In the genomic region with DNA sequence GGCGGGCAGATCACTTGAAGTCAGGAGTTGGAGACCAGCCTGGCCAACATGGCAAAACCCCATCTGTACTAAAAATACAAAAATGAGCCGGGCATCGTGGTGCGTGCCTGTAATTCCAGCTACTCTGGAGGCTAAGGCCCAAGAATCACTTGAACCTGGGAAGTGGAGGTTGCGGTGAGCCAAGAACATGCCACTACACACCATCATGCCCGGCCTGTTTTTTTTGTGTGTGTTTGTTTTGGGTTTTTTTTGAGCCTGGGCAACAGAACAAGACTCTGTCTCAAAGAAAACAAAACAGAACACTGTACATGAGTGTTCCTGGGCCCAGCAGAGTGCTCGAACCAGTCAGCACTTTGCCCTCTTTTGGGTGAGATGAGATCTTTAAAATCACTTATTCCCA, we compare ENCODE assay signal across 20 cellular contexts.
DNase-seq lines count a peak whose midpoint lies in the region; ATAC-seq, FAIRE-seq and TF ChIP-seq lines count a peak whose summit lies in the region.
"Had no signal": no experiment of that assay in that cellular context is flagged by ENCODE, and none has a peak within 500 bp of the region (broad histone marks: within the 10 kb centered on the region; RNA-seq: fewer than 3 reads in every experiment).

No MANE protein-coding gene starts in this region.

- DNase-seq in Right ventricle myocardium superior (peak; percentile 30), heart left ventricle (no peak), dorsolateral prefrontal cortex (no peak), pancreas (no peak), upper lobe of right lung (no peak), NCI-H2227 treated with DMSO at 0.1 percent for 48 hours (lab: John Stamatoyannopoulos, UW) (no peak), GF-D8 (lab: John Stamatoyannopoulos, UW) (no peak)
- no peak for DNase-seq in stimulated activated CD4-positive, alpha-beta T cell treated with anti-CD3 and anti-CD28 coated beads, Interleukin-2, amount 100 ng/mL, for 48 hours
- DNase-seq: 8988T; Caco-2; CD4-positive, CD25-positive, alpha-beta regulatory T cell; H7; HFFc6; KBM-7; MV-4-11; NCI-H1694 treated with DMSO at 0.1 percent for 48 hours; NCI-H510A; NCI-H748 treated with DMSO at 0.1 percent for 48 hours had no signal

- no peaks in the 10 kb centered on the region for H3K27me3 ChIP-seq in heart left ventricle
- no peaks in the 10 kb centered on the region for H3K27me3 ChIP-seq in dorsolateral prefrontal cortex
- no peaks in the 10 kb centered on the region for H3K27me3 ChIP-seq in pancreas
- H3K27me3 ChIP-seq in upper lobe of right lung, result no peaks in the 10 kb centered on the region

- peak; percentile 68 for ATAC-seq in Right ventricle myocardium superior (ENCODE audit: poor library complexity)
- ATAC-seq in heart left ventricle, result no peak
- ATAC-seq in pancreas, result peak in 3 of 4 donors; percentile 9 to 67 (median 36)
- ATAC-seq in upper lobe of right lung, result peak; percentile 72
- ATAC-seq: HepG2 had no signal

- H3K36me3 ChIP-seq in heart left ventricle (no peaks in the 10 kb centered on the region), pancreas (no peaks in the 10 kb centered on the region), upper lobe of right lung (no peaks in the 10 kb centered on the region)

- FAIRE-seq in pancreas (lab: Jason Lieb, UNC), result no peak
- FAIRE-seq: G401.6, HepG2 had no signal

- intact Hi-C loops in Right ventricle myocardium superior (cut with DNase I), result no loop called here
- intact Hi-C loops in heart left ventricle (cut with DNase I), result no loop called here
- intact Hi-C loops in dorsolateral prefrontal cortex (cut with DNase I), result loop anchor here in 1 of 2 donors (5.0 to 10.0 kb wide), 2 partner anchors 43 to 120 kb away; no protein-coding TSS in a partner anchor
- intact Hi-C loops in pancreas (cut with DNase I), result no loop called here
- intact Hi-C loops in upper lobe of right lung (cut with DNase I), result no loop called here

- H3K9me3 ChIP-seq in heart left ventricle, result no peaks in the 10 kb centered on the region
- no peaks in the 10 kb centered on the region for H3K9me3 ChIP-seq in pancreas
- H3K9me3 ChIP-seq in upper lobe of right lung, result no peaks in the 10 kb centered on the region
- H3K9me3 ChIP-seq: Caco-2 had no signal

- WGBS in heart left ventricle, 4 donors, result 87 to 91% (median 90%) methylated on average over 7 of the region's 7 CpGs
- WGBS in pancreas, 2 donors, result 76 to 83% methylated on average over 7 of the region's 7 CpGs

- no peak for TF ChIP-seq POLR2A in heart left ventricle (IDR thresholded peaks at IDR 0.05)

- H3K4me3 ChIP-seq in heart left ventricle, result no peak overlapping the region
- H3K4me3 ChIP-seq in dorsolateral prefrontal cortex, result no peak overlapping the region
- no peak overlapping the region for H3K4me3 ChIP-seq in pancreas
- no peak overlapping the region for H3K4me3 ChIP-seq in upper lobe of right lung

- peaks cover 0 to 17% (median 5%) of the 10 kb centered on the region in 12 donors for H3K4me1 ChIP-seq in heart left ventricle
- peaks cover 11 to 26% (median 25%) of the 10 kb centered on the region in 3 donors for H3K4me1 ChIP-seq in pancreas
- no peaks in the 10 kb centered on the region for H3K4me1 ChIP-seq in upper lobe of right lung
- H3K4me1 ChIP-seq: Caco-2 had no signal

- TF ChIP-seq CTCF in heart left ventricle (IDR thresholded peaks at IDR 0.05) (no peak), dorsolateral prefrontal cortex (IDR thresholded peaks at IDR 0.05 in 54 of 56, conservative IDR thresholded peaks at IDR 0.05 in 2 of 56; ENCODE audit: low read depth in 1 of 56, partially characterized antibody in 56 of 56) (no peak), pancreas (IDR thresholded peaks at IDR 0.05) (no peak), upper lobe of right lung (IDR thresholded peaks at IDR 0.05) (no peak)

- peak overlapping the region in 1 of 12 donors; percentile 69 for H3K27ac ChIP-seq in heart left ventricle
- peak overlapping the region in 35 of 59 donors; percentile 1 to 75 (median 44) for H3K27ac ChIP-seq in dorsolateral prefrontal cortex
- peak overlapping the region in 2 of 4 donors; percentile 2 to 10 for H3K27ac ChIP-seq in pancreas
- H3K27ac ChIP-seq in upper lobe of right lung, result no peak overlapping the region

Comparison
In these comparisons a context has a peak if more than half of its experiments do, and no peak if none do; other contexts are left out.
1. ATAC-seq: peak in Right ventricle myocardium superior (single experiment), pancreas (3 of 4) and upper lobe of right lung (single experiment); none in heart left ventricle (0 of 4).